10 cellular contexts compared by ENCODE assay signal in the genomic region with DNA sequence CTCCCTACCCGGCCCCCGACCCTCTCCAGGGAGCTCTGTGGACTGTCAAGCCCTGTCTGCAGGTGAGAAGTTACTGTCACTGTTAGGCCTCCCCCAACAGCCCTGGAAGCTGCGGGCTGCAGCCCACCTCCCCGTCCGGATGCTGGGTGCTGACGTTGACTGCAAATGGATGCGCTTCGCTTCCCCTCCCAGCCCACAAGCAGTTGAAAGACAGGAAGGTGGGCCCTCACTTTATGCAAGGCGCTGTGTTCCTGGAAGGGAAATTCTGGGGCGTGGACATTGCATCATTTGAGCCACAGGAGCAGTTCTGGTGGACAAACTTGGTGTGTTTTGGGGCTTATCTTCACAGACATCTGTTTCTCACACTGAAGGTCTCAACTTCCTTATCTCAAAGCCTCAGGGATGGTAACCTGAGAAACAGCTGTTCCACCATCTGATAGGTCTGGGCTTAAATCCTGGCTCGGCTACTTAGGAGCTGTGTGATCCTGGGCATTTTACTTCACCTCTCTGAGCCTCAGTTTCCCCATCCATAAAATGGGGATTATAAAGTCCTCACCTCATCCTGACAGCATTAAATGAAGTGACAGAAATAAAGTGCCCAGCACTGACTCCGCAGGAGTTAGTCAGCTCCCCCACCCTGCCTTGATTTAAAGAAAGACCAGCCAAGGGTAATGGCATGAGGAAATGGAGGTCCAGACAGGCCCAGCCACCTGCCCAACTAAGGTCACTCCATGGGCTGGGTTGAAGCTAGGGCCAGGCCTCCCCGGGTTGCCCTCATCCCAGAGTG. TPM values are rescaled to one million over a fixed set of nuclear protein-coding genes. Genes with fewer than 3 reads are reported as not detected.
DNase-seq lines count a peak whose midpoint lies in the region; ATAC-seq and TF ChIP-seq lines count a peak whose summit lies in the region.
"Had no signal": no experiment of that assay in that cellular context is flagged by ENCODE, and none has a peak within 500 bp of the region (broad histone marks: within the 10 kb centered on the region; RNA-seq: fewer than 3 reads in every experiment).

No MANE protein-coding gene starts in this region.

- no peaks in the 10 kb centered on the region for H3K27me3 ChIP-seq in lower lobe of right lung (ENCODE audit: low read depth)

- POLR2A ChIA-PET in activated CD4-positive, alpha-beta memory T cell treated with anti-CD3 and anti-CD28 coated beads for 36 hours (lab: Charles Lee) = no interaction called here

- peak; percentile 56 for ATAC-seq in HG03045 (IDR thresholded peaks at IDR 0.05; ENCODE audit: unreplicated experiment)
- ATAC-seq in lower lobe of right lung = peak; percentile 5 to 37

- DNase-seq in NCI-H2171 treated with DMSO at 0.1 percent for 48 hours (lab: John Stamatoyannopoulos, UW) (peak; percentile 4), NCI-H2171 (lab: John Stamatoyannopoulos, UW) (no peak), lower lobe of right lung (no peak), DMS153 treated with DMSO at 0.1 percent for 48 hours (lab: John Stamatoyannopoulos, UW; ENCODE audit: unreplicated experiment) (no peak), AG20443 (ENCODE audit: low spot score) (no peak), kidney tubule cell (ENCODE audit: low spot score) (no peak)
- DNase-seq in activated CD4-positive, alpha-beta memory T cell treated with anti-CD3 and anti-CD28 coated beads for 36 hours = peak; percentile 45

- no peak overlapping the region for H3K27ac ChIP-seq in lower lobe of right lung
- H3K27ac ChIP-seq: 22Rv1, epithelial cell of prostate had no signal

- intact Hi-C loops in activated CD4-positive, alpha-beta memory T cell treated with anti-CD3 and anti-CD28 coated beads for 36 hours (cut with micrococcal nuclease) = no loop called here
- intact Hi-C loops in lower lobe of right lung (cut with DNase I) = no loop called here

- H3K9me3 Mint-ChIP-seq in activated CD4-positive, alpha-beta memory T cell treated with anti-CD3 and anti-CD28 coated beads for 36 hours = no peaks in the 10 kb centered on the region

- H3K27me3 Mint-ChIP-seq in activated CD4-positive, alpha-beta memory T cell treated with anti-CD3 and anti-CD28 coated beads for 36 hours = no peaks in the 10 kb centered on the region

- no peak overlapping the region for H3K4me3 ChIP-seq in lower lobe of right lung

- TF ChIP-seq CTCF in lower lobe of right lung (IDR thresholded peaks at IDR 0.05) = no peak

- H3K4me1 Mint-ChIP-seq in activated CD4-positive, alpha-beta memory T cell treated with anti-CD3 and anti-CD28 coated beads for 36 hours (ENCODE audit: low read depth) = peaks cover 14% of the 10 kb centered on the region

- H3K4me3 Mint-ChIP-seq in activated CD4-positive, alpha-beta memory T cell treated with anti-CD3 and anti-CD28 coated beads for 36 hours = no peak overlapping the region

- H3K36me3 ChIP-seq in lower lobe of right lung = no peaks in the 10 kb centered on the region

- no peaks in the 10 kb centered on the region for H3K9me3 ChIP-seq in lower lobe of right lung

- no peaks in the 10 kb centered on the region for H3K36me3 Mint-ChIP-seq in activated CD4-positive, alpha-beta memory T cell treated with anti-CD3 and anti-CD28 coated beads for 36 hours

- no peak overlapping the region for H3K27ac Mint-ChIP-seq in activated CD4-positive, alpha-beta memory T cell treated with anti-CD3 and anti-CD28 coated beads for 36 hours

- no peaks in the 10 kb centered on the region for H3K4me1 ChIP-seq in lower lobe of right lung

- CTCF ChIA-PET in activated CD4-positive, alpha-beta memory T cell treated with anti-CD3 and anti-CD28 coated beads for 36 hours (lab: Charles Lee) = no interaction called here

RNA-seq across cellular contexts. Expression of gene DRC7, which starts 4.6 kb away (rescaled TPM):
- total RNA-seq in activated CD4-positive, alpha-beta memory T cell treated with anti-CD3 and anti-CD28 coated beads for 36 hours = not detected
- total RNA-seq in lower lobe of right lung = 4.3 TPM

RNA-seq across cellular contexts. Expression of gene ADGRG3, which starts 21.9 kb away (rescaled TPM):
- not detected for total RNA-seq in activated CD4-positive, alpha-beta memory T cell treated with anti-CD3 and anti-CD28 coated beads for 36 hours
- total RNA-seq in lower lobe of right lung = 7.7 TPM

RNA-seq across cellular contexts. Expression of gene KATNB1, which starts 45.6 kb away (rescaled TPM):
- total RNA-seq in activated CD4-positive, alpha-beta memory T cell treated with anti-CD3 and anti-CD28 coated beads for 36 hours = 10 to 100 TPM; 30.6 to 31.6 TPM
- total RNA-seq in lower lobe of right lung = 18.0 TPM

Comparison
In these comparisons a context has a peak if more than half of its experiments do, and no peak if none do; other contexts are left out.
1. DNase-seq: peak in NCI-H2171 treated with DMSO at 0.1 percent for 48 hours (single experiment) and activated CD4-positive, alpha-beta memory T cell treated with anti-CD3 and anti-CD28 coated beads for 36 hours (single experiment); none in NCI-H2171 (single experiment), lower lobe of right lung (single experiment), DMS153 treated with DMSO at 0.1 percent for 48 hours (single experiment), AG20443 (single experiment) and kidney tubule cell (single experiment).